ENCODE assay signal across 1 cellular context in genomic region chr9:115630126-115630840, GRCh38.
TF ChIP-seq lines count a peak whose summit lies in the region.

No MANE protein-coding gene starts in this region.

TF ChIP-seq in H1, 55 proteins besides CTCF, POLR2A, EP300 and RAD21 (continued from another document):
- TF ChIP-seq RNF2 (IDR thresholded peaks at IDR 0.05; ENCODE audit: borderline replicate concordance, low read depth, low read length, missing control alignments, poor library complexity, severe bottlenecking) (no peak), BACH1 (IDR thresholded peaks at IDR 0.05; ENCODE audit: low read length) (no peak), ATF3 (IDR thresholded peaks at IDR 0.05; ENCODE audit: insufficient read depth, low read depth, low read length) (no peak), JUN (IDR thresholded peaks at IDR 0.05; ENCODE audit: low read depth, low read length) (no peak), BCL11A (IDR thresholded peaks at IDR 0.05; ENCODE audit: low read depth in 2 of 2, low read length in 2 of 2) (no peak), BRCA1 (IDR thresholded peaks at IDR 0.05; ENCODE audit: low read depth, low read length) (no peak), YY1 (IDR thresholded peaks at IDR 0.05; ENCODE audit: low read depth, low read length) (no peak), POLR2AphosphoS5 (IDR thresholded peaks at IDR 0.05; ENCODE audit: low read depth, low read length) (no peak), TAF1 (IDR thresholded peaks at IDR 0.05; ENCODE audit: low read depth, low read length) (no peak), CREB1 (IDR thresholded peaks at IDR 0.05) (no peak)
TF ChIP-seq in H1: peak in this region for 0.
